Comparison of ENCODE assay signal across 29 cellular contexts in genomic region chr5:160646033-160646432, GRCh38.
"Had no signal": no experiment of that assay in that cellular context is flagged by ENCODE, and none has a peak within 500 bp of the region (broad histone marks: within the 10 kb centered on the region; RNA-seq: fewer than 3 reads in every experiment).

No MANE protein-coding gene starts in this region.

- FAIRE-seq: endometrium, endothelial cell of umbilical vein, frontal cortex had no signal

- H3K79me2 ChIP-seq: hepatocyte had no signal

- H3K4me3 ChIP-seq: colonic mucosa, coronary artery, dorsolateral prefrontal cortex, esophagus muscularis mucosa, esophagus squamous epithelium, gastrocnemius medialis, gastroesophageal sphincter, heart left ventricle, heart right ventricle, hepatocyte had no signal

- H3K4me1 ChIP-seq: colonic mucosa, esophagus muscularis mucosa, esophagus squamous epithelium, foreskin keratinocyte, gastrocnemius medialis, gastroesophageal sphincter, heart right ventricle had no signal

- H3K9me3 ChIP-seq: colonic mucosa, esophagus muscularis mucosa, esophagus squamous epithelium, gastrocnemius medialis, gastroesophageal sphincter, heart left ventricle, heart right ventricle had no signal

- DNase-seq: colonic mucosa; cortex of kidney; dermis blood vessel endothelial cell; dorsolateral prefrontal cortex; effector CD4-positive, alpha-beta T cell; effector CD8-positive, alpha-beta T cell; effector memory CD4-positive, alpha-beta T cell; effector memory CD8-positive, alpha-beta T cell; endodermal cell; erythroblast; esophagus squamous epithelium; foreskin fibroblast; foreskin keratinocyte; foreskin melanocyte; gastrocnemius medialis; glutamatergic neuron; head of caudate nucleus; heart left ventricle; heart right ventricle had no signal

- H3K27ac Mint-ChIP-seq: dendritic cell treated with granulocyte-macrophage colony-stimulating factor and Interleukin-4, amounts not matched to agents 40 ng/mL and 50 ng/mL, for 4 days; effector memory CD8-positive, alpha-beta T cell; endodermal cell had no signal

- H3K4me3 Mint-ChIP-seq: dendritic cell treated with granulocyte-macrophage colony-stimulating factor and Interleukin-4, amounts not matched to agents 40 ng/mL and 50 ng/mL, for 4 days; effector memory CD8-positive, alpha-beta T cell; endodermal cell had no signal

- H3K9me3 Mint-ChIP-seq: dendritic cell treated with granulocyte-macrophage colony-stimulating factor and Interleukin-4, amounts not matched to agents 40 ng/mL and 50 ng/mL, for 4 days; effector memory CD8-positive, alpha-beta T cell; endodermal cell had no signal

- H2AFZ ChIP-seq: hepatocyte had no signal

- H3K4me2 ChIP-seq: hepatocyte had no signal

- H3K27ac ChIP-seq: colonic mucosa, coronary artery, dorsolateral prefrontal cortex, epithelial cell of prostate, esophagus muscularis mucosa, esophagus squamous epithelium, foreskin keratinocyte, gastrocnemius medialis, gastroesophageal sphincter, heart left ventricle, heart right ventricle, hepatocyte had no signal

- ATAC-seq: effector memory CD8-positive, alpha-beta T cell; esophagus mucosa; foreskin keratinocyte; gastrocnemius medialis; gastroesophageal sphincter; heart left ventricle; heart right ventricle had no signal

- H3K36me3 ChIP-seq: colonic mucosa, esophagus muscularis mucosa, esophagus squamous epithelium, gastrocnemius medialis, gastroesophageal sphincter, heart left ventricle, heart right ventricle had no signal

- H3K27me3 ChIP-seq: colonic mucosa, dorsolateral prefrontal cortex, esophagus muscularis mucosa, esophagus squamous epithelium, foreskin keratinocyte, gastrocnemius medialis, gastroesophageal sphincter, heart left ventricle, heart right ventricle, hepatocyte had no signal
